8 cellular contexts compared by ENCODE assay signal in the genomic region with DNA sequence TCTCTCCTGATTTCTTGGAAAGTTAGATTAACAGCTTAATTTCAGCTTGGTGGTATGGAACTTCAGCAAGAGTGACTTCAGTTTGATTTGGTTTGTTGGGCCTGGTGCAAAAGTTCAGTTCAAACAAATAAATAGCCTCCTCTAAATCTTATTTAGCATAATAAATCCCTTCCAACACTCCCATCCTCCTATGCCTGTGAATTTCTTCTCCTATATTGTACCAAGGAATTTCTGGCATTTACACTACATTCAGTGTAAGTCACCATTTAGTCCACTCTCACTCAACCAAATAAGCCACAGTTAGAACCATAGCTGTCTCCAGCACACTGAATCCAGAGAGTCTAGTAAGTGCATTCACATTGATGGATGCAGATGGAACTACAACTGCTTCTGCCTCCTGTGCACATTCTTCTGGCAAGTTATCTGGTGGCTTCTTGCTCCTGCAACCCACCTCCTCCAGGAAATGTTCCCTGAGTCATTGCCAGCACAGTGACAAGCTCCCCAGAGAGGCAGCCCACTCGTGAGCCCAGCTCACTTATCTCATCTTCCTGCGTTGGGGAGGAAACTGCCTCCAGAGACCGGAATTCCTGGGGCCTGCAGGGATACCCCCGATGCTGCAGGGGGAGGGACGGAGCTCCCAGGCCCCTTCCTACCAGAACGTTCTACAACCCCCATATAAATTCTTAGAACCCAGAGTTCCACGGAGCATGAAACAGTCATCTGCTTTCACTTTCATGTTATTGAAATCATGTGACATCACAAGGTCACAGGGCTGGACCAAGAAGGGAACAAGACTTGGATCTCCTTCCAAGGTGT.
DNase-seq lines count a peak whose midpoint lies in the region; ATAC-seq and TF ChIP-seq lines count a peak whose summit lies in the region.

No MANE protein-coding gene starts in this region.

- no peak for TF ChIP-seq POLR2A in Peyer's patch (IDR thresholded peaks at IDR 0.05)

- H3K4me3 ChIP-seq in AG04449 (ENCODE audit: low read depth, low read length): peak overlapping the region; percentile 40
- peak overlapping the region; percentile 24 to 43 (median 36) for H3K4me3 ChIP-seq in Peyer's patch
- peak overlapping the region; percentile 41 for H3K4me3 ChIP-seq in choroid plexus epithelial cell (ENCODE audit: low read depth, low read length)

- H3K27me3 ChIP-seq in Peyer's patch: no peaks in the 10 kb centered on the region

- no peaks in the 10 kb centered on the region for H3K4me1 ChIP-seq in Peyer's patch

- H3K27ac ChIP-seq in Peyer's patch: no peak overlapping the region

- no peak for DNase-seq in AG04449 (ENCODE audit: low read depth, low spot score)
- no peak for DNase-seq in Peyer's patch
- DNase-seq in choroid plexus epithelial cell (ENCODE audit: low read depth): peak; percentile 53
- DNase-seq in posterior cingulate gyrus: peak in 8 of 10 donors; percentile 25 to 90 (median 56)
- no peak for DNase-seq in HT-29 (ENCODE audit: low spot score)

- no peaks in the 10 kb centered on the region for H3K36me3 ChIP-seq in Peyer's patch

- ATAC-seq in GM19023 (IDR thresholded peaks at IDR 0.05; ENCODE audit: unreplicated experiment) (peak; percentile 63), GM19351 (IDR thresholded peaks at IDR 0.05; ENCODE audit: unreplicated experiment) (no peak), GM21381 (IDR thresholded peaks at IDR 0.05; ENCODE audit: unreplicated experiment) (no peak)

- intact Hi-C loops in posterior cingulate gyrus (cut with DNase I): no loop called here

- CTCF ChIA-PET in AG04449 (lab: Yijun Ruan, JAX): interaction anchor here (1.0 kb wide), 1 partner anchor 276 kb away, joined by 3 read pairs; no protein-coding TSS in a partner anchor

- no peak for TF ChIP-seq CTCF in AG04449 (IDR thresholded peaks at IDR 0.05; ENCODE audit: insufficient read depth, low read length, missing control alignments)
- TF ChIP-seq CTCF in Peyer's patch (IDR thresholded peaks at IDR 0.05): no peak
- no peak for TF ChIP-seq CTCF in choroid plexus epithelial cell (conservative IDR thresholded peaks at IDR 0.05; ENCODE audit: low read depth, low read length)

- POLR2A ChIA-PET in AG04449 (lab: Yijun Ruan, JAX): interaction anchor here (1.2 kb wide), 1 partner anchor 47 kb away, joined by 4 read pairs; no protein-coding TSS in a partner anchor

- H3K9me3 ChIP-seq in Peyer's patch: no peaks in the 10 kb centered on the region

Comparison
In these comparisons a context has a peak if more than half of its experiments do, and no peak if none do; other contexts are left out.
1. DNase-seq: peak in choroid plexus epithelial cell (single experiment) and posterior cingulate gyrus (8 of 10); none in AG04449 (single experiment), Peyer's patch (0 of 3) and HT-29 (single experiment).
2. Peak in every context shown above with its lines, with median percentiles within 50 percentile points of each other: H3K4me3 ChIP-seq.